Comparison of ENCODE assay signal across 8 cellular contexts in genomic region chr1:111754964-111755320, GRCh38. TPM values are rescaled to one million over a fixed set of nuclear protein-coding genes. Genes with fewer than 3 reads are reported as not detected.
A peak's percentile ranks its signal among the peaks of the same experiment; 100 is the strongest.
DNase-seq lines count a peak whose midpoint lies in the region; ATAC-seq and TF ChIP-seq lines count a peak whose summit lies in the region.

No MANE protein-coding gene starts in this region.

- peak in 4 of 10 experiments; percentile 1 to 42 (median 10) for DNase-seq in CD4-positive, alpha-beta T cell
- DNase-seq in Kasumi-1 (lab: John Stamatoyannopoulos, UW) (peak; percentile 48 to 53), T-cell (peak in 9 of 34 experiments; percentile 4 to 40 (median 26)), mesenteric fat pad (ENCODE audit: low spot score) (peak; percentile 87), suprapubic skin (ENCODE audit: low spot score in 2 of 2) (no peak), KG1 (lab: John Stamatoyannopoulos, UW) (no peak)
- DNase-seq in effector CD4-positive, alpha-beta T cell, result peak; percentile 5

- intact Hi-C loops in CD4-positive, alpha-beta T cell (cut with DNase I, micrococcal nuclease), result loop anchor here (1.0 to 5.0 kb wide), 8 partner anchors 15 to 616 kb away; partner anchors contain the start of genes ATP5PB (in 2 of the 2) and WDR77 (in 2 of the 2)

- no peak for TF ChIP-seq POLR2A in suprapubic skin (IDR thresholded peaks at IDR 0.05)

- peak overlapping the region; percentile 96 for H3K27ac Mint-ChIP-seq in CD4-positive, alpha-beta T cell
- H3K27ac Mint-ChIP-seq in T-cell, result peak overlapping the region; percentile 96 to 99

- peaks cover 44% of the 10 kb centered on the region for H3K36me3 Mint-ChIP-seq in CD4-positive, alpha-beta T cell (ENCODE audit: low read depth)
- H3K36me3 Mint-ChIP-seq in T-cell, result peaks cover 10% of the 10 kb centered on the region

- H3K9me3 ChIP-seq in CD4-positive, alpha-beta T cell (ENCODE audit: control insufficient read depth, low read length), result no peaks in the 10 kb centered on the region
- no peaks in the 10 kb centered on the region for H3K9me3 ChIP-seq in suprapubic skin

- peaks cover 23% of the 10 kb centered on the region for H3K4me1 ChIP-seq in suprapubic skin

- H3K4me3 ChIP-seq in suprapubic skin, result peak overlapping the region; percentile 68

- peaks cover 41% of the 10 kb centered on the region for H3K4me1 Mint-ChIP-seq in CD4-positive, alpha-beta T cell (ENCODE audit: low read depth)
- peaks cover 39 to 52% (median 48%) of the 10 kb centered on the region in 3 donors for H3K4me1 Mint-ChIP-seq in T-cell

- ATAC-seq in CD4-positive, alpha-beta T cell (ENCODE audit: poor library complexity), result peak; percentile 18
- peak; percentile 4 for ATAC-seq in GM19397 (IDR thresholded peaks at IDR 0.05; ENCODE audit: unreplicated experiment)
- peak in 3 of 4 experiments; percentile 0 to 3 (median 1) for ATAC-seq in T-cell (replicated peaks in 1 of 4)

- TF ChIP-seq CTCF in CD4-positive, alpha-beta T cell (IDR thresholded peaks at IDR 0.05), result no peak
- no peak for TF ChIP-seq CTCF in suprapubic skin (IDR thresholded peaks at IDR 0.05)

- CTCF ChIA-PET in CD4-positive, alpha-beta T cell (lab: Charles Lee), result interaction anchor here (0.6 to 3.9 kb wide), 9 partner anchors 8 to 273 kb away, joined by 3 to 27 read pairs (median 6); partner anchors contain the start of gene INKA2
- CTCF ChIA-PET in T-cell (lab: Charles Lee), result interaction anchor here (0.6 to 3.6 kb wide), 13 partner anchors 11 to 637 kb away, joined by 3 to 30 read pairs (median 3); partner anchors contain the start of genes ADORA3 (in 1 of the 2), INKA2 (in 1 of the 2) and TMIGD3 (in 1 of the 2)

- H3K27me3 ChIP-seq in CD4-positive, alpha-beta T cell (ENCODE audit: control insufficient read depth, insufficient read depth, low read length), result no peaks in the 10 kb centered on the region
- no peaks in the 10 kb centered on the region for H3K27me3 ChIP-seq in suprapubic skin

- WGBS in suprapubic skin, result 2% methylated on average over 12 of the region's 12 CpGs

- no peaks in the 10 kb centered on the region for H3K27me3 Mint-ChIP-seq in CD4-positive, alpha-beta T cell
- H3K27me3 Mint-ChIP-seq in T-cell, result no peaks in the 10 kb centered on the region

- no peak for TF ChIP-seq EP300 in suprapubic skin (IDR thresholded peaks at IDR 0.05)

- H3K9me3 Mint-ChIP-seq in CD4-positive, alpha-beta T cell, result no peaks in the 10 kb centered on the region
- no peaks in the 10 kb centered on the region for H3K9me3 Mint-ChIP-seq in T-cell

- H3K4me3 Mint-ChIP-seq in CD4-positive, alpha-beta T cell, result peak overlapping the region; percentile 89
- H3K4me3 Mint-ChIP-seq in T-cell, result peak overlapping the region; percentile 91 to 97 (median 95)

- H3K36me3 ChIP-seq in suprapubic skin, result peaks cover 5% of the 10 kb centered on the region

- H3K27ac ChIP-seq in CD4-positive, alpha-beta T cell (ENCODE audit: low read depth, low read length), result peak overlapping the region; percentile 89
- peak overlapping the region; percentile 90 for H3K27ac ChIP-seq in suprapubic skin

- POLR2A ChIA-PET in CD4-positive, alpha-beta T cell (lab: Charles Lee), result interaction anchor here (0.6 to 2.4 kb wide), 20 partner anchors 11 to 791 kb away, joined by 3 to 21 read pairs (median 4); partner anchors contain the start of genes INKA2 and WDR77
- POLR2A ChIA-PET in T-cell (lab: Charles Lee), result interaction anchor here (0.6 to 1.6 kb wide), 8 partner anchors 16 to 284 kb away, joined by 3 to 6 read pairs (median 3); no protein-coding TSS in a partner anchor

RNA-seq across cellular contexts. Expression of gene DDX20, which starts 0.8 kb away (rescaled TPM):
- total RNA-seq in CD4-positive, alpha-beta T cell, result 10 to 100 TPM; 27.2 to 27.4 TPM
- total RNA-seq in T-cell, result 10 to 100 TPM; 16.7 to 19.8 (median 17.5) TPM
- total RNA-seq in mesenteric fat pad, result 9.7 TPM
- total RNA-seq in suprapubic skin, result 10 to 100 TPM; 16.0 to 25.0 (median 21.5) TPM

RNA-seq across cellular contexts. Expression of gene INKA2, which starts 15.7 kb away (rescaled TPM):
- total RNA-seq in CD4-positive, alpha-beta T cell, result under 1 TPM in 1 of 2 experiments, not detected in 1; 0.27 TPM
- total RNA-seq in T-cell, result 1 to 10 TPM in 3 of 5 donors, not detected in 2; 1.2 to 2.7 (median 1.2) TPM
- 15.4 TPM for total RNA-seq in mesenteric fat pad
- total RNA-seq in suprapubic skin, result 1 to 10 TPM; 4.1 to 7.3 (median 5.2) TPM

Comparison
In these comparisons a context has a peak if more than half of its experiments do, and no peak if none do; other contexts are left out.
1. DNase-seq: peak in Kasumi-1 (2 of 2), effector CD4-positive, alpha-beta T cell (single experiment) and mesenteric fat pad (single experiment); none in suprapubic skin (0 of 2) and KG1 (single experiment).
2. Peak in every context shown above with its lines, with median percentiles within 50 percentile points of each other: ATAC-seq.